20 cellular contexts compared by ENCODE assay signal in the genomic region with DNA sequence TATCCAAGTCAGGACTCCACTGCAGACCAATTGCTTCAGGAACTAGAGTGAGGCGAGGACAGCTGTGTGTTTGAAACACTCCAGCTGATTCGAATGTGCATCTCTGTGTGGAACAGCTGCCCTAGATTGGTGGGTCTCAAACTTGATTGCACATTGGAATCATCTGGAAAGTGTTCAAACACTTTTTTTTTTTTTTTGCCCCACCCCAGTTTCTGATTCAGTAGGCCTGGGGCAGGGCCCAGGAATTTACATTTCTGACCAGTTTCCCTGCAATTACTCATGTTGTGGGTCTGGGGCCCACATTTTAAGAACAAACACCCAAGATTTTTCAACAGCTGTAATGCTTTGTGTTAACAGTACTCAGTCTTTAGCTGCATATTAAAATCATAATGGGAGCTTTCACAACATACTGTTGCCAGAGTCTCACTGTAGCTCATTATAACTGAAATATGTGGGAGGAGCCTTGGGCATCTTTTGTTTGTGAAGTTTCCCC.
DNase-seq lines count a peak whose midpoint lies in the region; ATAC-seq and TF ChIP-seq lines count a peak whose summit lies in the region.
"Had no signal": no experiment of that assay in that cellular context is flagged by ENCODE, and none has a peak within 500 bp of the region (broad histone marks: within the 10 kb centered on the region; RNA-seq: fewer than 3 reads in every experiment).

No MANE protein-coding gene starts in this region.

- H3K4me3 ChIP-seq in lower lobe of right lung (no peak overlapping the region), WERI-Rb-1 (ENCODE audit: low read depth, low read length) (no peak overlapping the region)
- H3K4me3 ChIP-seq: coronary artery, heart left ventricle, skin epidermis, thyroid gland had no signal

- H3K27ac ChIP-seq in lower lobe of right lung (peak overlapping the region; percentile 32), WERI-Rb-1 (no peak overlapping the region)
- H3K27ac ChIP-seq: HL-60, KMS-11, thyroid gland, VCaP had no signal

- DNase-seq in EL (peak; percentile 52), HCEC 1CT (peak; percentile 53), dedifferentiated amniotic fluid mesenchymal stem cell (ENCODE audit: extremely low spot score) (peak; percentile 22), lower lobe of right lung (no peak), WERI-Rb-1 (no peak)
- DNase-seq: activated gamma-delta T cell, DMS79, heart left ventricle, midbrain, NCI-H1105 treated with DMSO at 0.1 percent for 48 hours, RPMI8226, T-cell, thyroid gland had no signal

- H3K27me3 ChIP-seq in lower lobe of right lung (ENCODE audit: low read depth) (no peaks in the 10 kb centered on the region), WERI-Rb-1 (ENCODE audit: insufficient read depth, low read depth, severe bottlenecking) (no peaks in the 10 kb centered on the region)
- H3K27me3 ChIP-seq: heart left ventricle, thyroid gland had no signal

- H3K4me1 ChIP-seq in lower lobe of right lung, result peaks cover 14% of the 10 kb centered on the region
- H3K4me1 ChIP-seq: thyroid gland had no signal

- intact Hi-C loops in lower lobe of right lung (cut with DNase I), result no loop called here

- H3K9me3 ChIP-seq in lower lobe of right lung (no peaks in the 10 kb centered on the region), WERI-Rb-1 (ENCODE audit: severe bottlenecking) (no peaks in the 10 kb centered on the region)
- H3K9me3 ChIP-seq: heart left ventricle, thyroid gland had no signal

- TF ChIP-seq CTCF in lower lobe of right lung (IDR thresholded peaks at IDR 0.05) (no peak), WERI-Rb-1 (IDR thresholded peaks at IDR 0.05; ENCODE audit: low read depth, low read length) (no peak)

- H3K36me3 ChIP-seq in lower lobe of right lung, result no peaks in the 10 kb centered on the region
- H3K36me3 ChIP-seq in WERI-Rb-1, result no peaks in the 10 kb centered on the region
- H3K36me3 ChIP-seq: heart left ventricle, thyroid gland had no signal

- ATAC-seq in lower lobe of right lung (peak; percentile 56 to 66), GM19397 (IDR thresholded peaks at IDR 0.05; ENCODE audit: unreplicated experiment) (no peak), HG02885 (IDR thresholded peaks at IDR 0.05; ENCODE audit: poor library complexity, unreplicated experiment) (no peak)
- ATAC-seq: T-cell had no signal

Comparison
In these comparisons a context has a peak if more than half of its experiments do, and no peak if none do; other contexts are left out.
1. DNase-seq: peak in EL (single experiment), HCEC 1CT (single experiment) and dedifferentiated amniotic fluid mesenchymal stem cell (single experiment); none in lower lobe of right lung (single experiment) and WERI-Rb-1 (single experiment).
2. ATAC-seq: peak in lower lobe of right lung (2 of 2); none in GM19397 (single experiment) and HG02885 (single experiment).